In the genomic region with DNA sequence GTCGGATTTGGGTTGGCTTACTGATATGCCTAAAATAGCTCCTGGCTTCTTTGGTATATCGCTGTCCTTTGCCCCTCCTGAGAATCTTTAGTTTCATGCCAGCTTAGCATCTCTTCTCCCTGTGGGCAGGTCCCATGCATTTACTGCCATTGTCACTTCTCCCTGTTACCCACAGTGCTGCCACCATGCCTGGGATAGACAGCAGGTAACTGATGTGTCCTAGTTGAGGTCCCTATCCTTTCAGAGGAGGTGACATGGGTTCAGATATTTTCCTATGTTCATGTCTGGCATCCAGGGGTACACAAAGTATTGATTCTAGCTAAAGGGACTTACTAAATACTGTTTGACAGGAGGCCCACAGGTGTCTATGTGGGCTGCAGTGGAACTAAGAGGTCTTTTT, we compare ENCODE assay signal across 17 cellular contexts. TPM values are rescaled to one million over a fixed set of nuclear protein-coding genes. Genes with fewer than 3 reads are reported as not detected.
DNase-seq lines count a peak whose midpoint lies in the region; ATAC-seq and TF ChIP-seq lines count a peak whose summit lies in the region.
"Had no signal": no experiment of that assay in that cellular context is flagged by ENCODE, and none has a peak within 500 bp of the region (broad histone marks: within the 10 kb centered on the region; RNA-seq: fewer than 3 reads in every experiment).

No MANE protein-coding gene starts in this region.

- H3K4me3 ChIP-seq in heart left ventricle (no peak overlapping the region), esophagus muscularis mucosa (peak overlapping the region in 3 of 4 donors; percentile 0 to 24 (median 15)), psoas muscle (no peak overlapping the region), uterus (no peak overlapping the region)

- H3K4me3 Mint-ChIP-seq in stimulated activated memory B cell treated with anti-CD40 and anti-IgM and Interleukin-4, amounts not matched to agents 10 μg/mL and 1 μg/mL and 100 μg/mL, for 72 hours: no peak overlapping the region
- H3K4me3 Mint-ChIP-seq: CD8-positive, alpha-beta T cell had no signal

- TF ChIP-seq CTCF in heart left ventricle (IDR thresholded peaks at IDR 0.05) (no peak), esophagus muscularis mucosa (IDR thresholded peaks at IDR 0.05) (no peak), psoas muscle (IDR thresholded peaks at IDR 0.05) (no peak), uterus (IDR thresholded peaks at IDR 0.05) (no peak)

- H3K36me3 Mint-ChIP-seq in stimulated activated memory B cell treated with anti-CD40 and anti-IgM and Interleukin-4, amounts not matched to agents 10 μg/mL and 1 μg/mL and 100 μg/mL, for 72 hours: no peaks in the 10 kb centered on the region
- H3K36me3 Mint-ChIP-seq: CD8-positive, alpha-beta T cell had no signal

- peaks cover 25% of the 10 kb centered on the region for H3K27me3 Mint-ChIP-seq in stimulated activated memory B cell treated with anti-CD40 and anti-IgM and Interleukin-4, amounts not matched to agents 10 μg/mL and 1 μg/mL and 100 μg/mL, for 72 hours

- H3K4me1 ChIP-seq in heart left ventricle: peaks cover 26 to 96% (median 85%) of the 10 kb centered on the region in 12 donors
- H3K4me1 ChIP-seq in esophagus muscularis mucosa: peaks cover 84 to 99% (median 95%) of the 10 kb centered on the region in 4 donors
- peaks cover 19% of the 10 kb centered on the region for H3K4me1 ChIP-seq in psoas muscle
- H3K4me1 ChIP-seq in uterus: peaks cover 0 to 6% of the 10 kb centered on the region in 2 donors

- H3K27me3 ChIP-seq in heart left ventricle (no peaks in the 10 kb centered on the region), esophagus muscularis mucosa (no peaks in the 10 kb centered on the region), psoas muscle (ENCODE audit: insufficient read depth in 3 of 3, low read length in 2 of 3) (no peaks in the 10 kb centered on the region), uterus (no peaks in the 10 kb centered on the region)

- ATAC-seq in heart left ventricle (peak in 3 of 4 donors; percentile 2 to 17 (median 6)), psoas muscle (no peak), left colon (no peak)
- no peak for ATAC-seq in stimulated activated memory B cell treated with anti-CD40 and anti-IgM and Interleukin-4, amounts not matched to agents 10 μg/mL and 1 μg/mL and 100 μg/mL, for 72 hours
- ATAC-seq: CD8-positive, alpha-beta T cell; PC-3 had no signal

- no peaks in the 10 kb centered on the region for H3K4me1 Mint-ChIP-seq in stimulated activated memory B cell treated with anti-CD40 and anti-IgM and Interleukin-4, amounts not matched to agents 10 μg/mL and 1 μg/mL and 100 μg/mL, for 72 hours

- intact Hi-C loops in heart left ventricle (cut with DNase I) (loop anchor here in 1 of 10 donors (2.0 kb wide), 1 partner anchor 43 kb away; no protein-coding TSS in a partner anchor), cardiac septum (cut with DNase I) (no loop called here), esophagus muscularis mucosa (cut with DNase I) (no loop called here), psoas muscle (cut with DNase I) (loop anchor here in 1 of 2 donors (10.0 kb wide), 1 partner anchor 65 kb away; no protein-coding TSS in a partner anchor), uterus (cut with DNase I; ENCODE audit: low total_unique reads) (no loop called here), left colon (cut with DNase I, micrococcal nuclease) (no loop called here)

- no peaks in the 10 kb centered on the region for H3K9me3 ChIP-seq in heart left ventricle
- no peaks in the 10 kb centered on the region for H3K9me3 ChIP-seq in esophagus muscularis mucosa
- H3K9me3 ChIP-seq in psoas muscle: no peaks in the 10 kb centered on the region
- H3K9me3 ChIP-seq in uterus: no peaks in the 10 kb centered on the region

- H3K36me3 ChIP-seq in heart left ventricle: peaks cover 0 to 32% (median 13%) of the 10 kb centered on the region in 9 donors
- peaks cover 0 to 40% (median 21%) of the 10 kb centered on the region in 4 donors for H3K36me3 ChIP-seq in esophagus muscularis mucosa
- no peaks in the 10 kb centered on the region for H3K36me3 ChIP-seq in psoas muscle (ENCODE audit: insufficient read depth in 1 of 2, low read depth in 1 of 2)
- H3K36me3 ChIP-seq in uterus: no peaks in the 10 kb centered on the region

- TF ChIP-seq EP300 in esophagus muscularis mucosa (IDR thresholded peaks at IDR 0.05): no peak

- DNase-seq in heart left ventricle (no peak), cardiac septum (ENCODE audit: low spot score) (no peak), esophagus muscularis mucosa (ENCODE audit: extremely low spot score) (no peak), psoas muscle (no peak), uterus (no peak), left colon (no peak), hypothalamus (lab: John Stamatoyannopoulos, UW) (no peak)
- DNase-seq: CD8-positive, alpha-beta T cell; GF-D8; Kasumi-1; NCI-H1105 treated with DMSO at 0.1 percent for 48 hours; NCI-H187; NK-92 treated with Interleukin-12 subunit alpha and Interleukin-12 subunit beta, amount 100 ng/mL, for 24 hours; PC-3; SHP77 treated with DMSO at 0.1 percent for 48 hours had no signal

- WGBS in heart left ventricle, 4 donors: 38 to 55% (median 47%) methylated on average over 2 of the region's 2 CpGs
- 53% methylated on average over 2 of the region's 2 CpGs for WGBS in esophagus muscularis mucosa
- 14 to 37% (median 16%) methylated on average over 2 of the region's 2 CpGs for WGBS in psoas muscle, 3 donors

- TF ChIP-seq POLR2A in heart left ventricle (IDR thresholded peaks at IDR 0.05) (no peak), esophagus muscularis mucosa (IDR thresholded peaks at IDR 0.05; ENCODE audit: low read depth) (no peak), uterus (IDR thresholded peaks at IDR 0.05) (no peak)

- H3K9me3 Mint-ChIP-seq in stimulated activated memory B cell treated with anti-CD40 and anti-IgM and Interleukin-4, amounts not matched to agents 10 μg/mL and 1 μg/mL and 100 μg/mL, for 72 hours: no peaks in the 10 kb centered on the region
- H3K9me3 Mint-ChIP-seq: CD8-positive, alpha-beta T cell had no signal

- H3K27ac ChIP-seq in heart left ventricle (peak overlapping the region in 11 of 12 donors; percentile 25 to 62 (median 47)), esophagus muscularis mucosa (replicated peaks in 1 of 4) (peak overlapping the region in 3 of 4 donors; percentile 8 to 46 (median 13)), psoas muscle (peak overlapping the region; percentile 21), uterus (peak overlapping the region; percentile 3 to 47)
- H3K27ac ChIP-seq: 22Rv1 had no signal

- H3K27ac Mint-ChIP-seq in stimulated activated memory B cell treated with anti-CD40 and anti-IgM and Interleukin-4, amounts not matched to agents 10 μg/mL and 1 μg/mL and 100 μg/mL, for 72 hours: no peak overlapping the region
- H3K27ac Mint-ChIP-seq: CD8-positive, alpha-beta T cell had no signal

RNA-seq across cellular contexts. Expression of a gene that starts 8.3 kb away (rescaled TPM):
- total RNA-seq in heart left ventricle (100 to 1,000 TPM; 121 to 629 (median 187) TPM), cardiac septum (116 TPM), esophagus muscularis mucosa (100 to 1,000 TPM; 566 to 898 (median 683) TPM), psoas muscle (100 to 1,000 TPM in 2 of 4 donors, 10 to 100 TPM in 2; 65.0 to 160 (median 92.5) TPM), uterus (100 to 1,000 TPM; 192 to 702 (median 423) TPM), left colon (10 to 100 TPM; 31.5 to 59.3 TPM)
- polyA plus RNA-seq in heart left ventricle (100 to 1,000 TPM; 112 to 137 TPM), psoas muscle (10 to 100 TPM; 58.6 to 80.7 (median 65.0) TPM)
- total RNA-seq: CD8-positive, alpha-beta T cell; PC-3 had no signal

Comparison
In these comparisons a context has a peak if more than half of its experiments do, and no peak if none do; other contexts are left out.
1. ATAC-seq: peak in heart left ventricle (3 of 4); none in psoas muscle (0 of 4), left colon (single experiment) and stimulated activated memory B cell treated with anti-CD40 and anti-IgM and Interleukin-4, amounts not matched to agents 10 μg/mL and 1 μg/mL and 100 μg/mL, for 72 hours (single experiment).
2. H3K4me3 ChIP-seq: peak in esophagus muscularis mucosa (3 of 4); none in heart left ventricle (0 of 12), psoas muscle (single experiment) and uterus (0 of 2).
3. Peak in every context shown above with its lines, with median percentiles within 50 percentile points of each other: H3K27ac ChIP-seq.